In genomic region chr2:20357588-20358394, GRCh38 we compare ENCODE assay signal across 18 cellular contexts.
"Had no signal": no experiment of that assay in that cellular context is flagged by ENCODE, and none has a peak within 500 bp of the region (broad histone marks: within the 10 kb centered on the region; RNA-seq: fewer than 3 reads in every experiment).

No MANE protein-coding gene starts in this region.

- H3K4me1 Mint-ChIP-seq: activated B cell treated with CpG ODN at 0.5 μM for 24 hours, naive B cell had no signal

- H3K27me3 ChIP-seq: gastroesophageal sphincter, neutrophil, tibial nerve, uterus had no signal

- DNase-seq: activated B cell treated with CpG ODN at 0.5 μM for 24 hours; activated CD4-positive, alpha-beta T cell treated with anti-CD3 and anti-CD28 coated beads, Interleukin-2, amount 10 ng/mL, durations not matched to agents 7 days and 5 days; activated CD8-positive, alpha-beta memory T cell treated with anti-CD3 and anti-CD28 coated beads for 24 hours; activated naive CD4-positive, alpha-beta T cell; activated naive CD8-positive, alpha-beta T cell treated with anti-CD3 and anti-CD28 coated beads, Interleukin-2, amount 10 ng/mL, durations not matched to agents 7 days and 5 days; central memory CD4-positive, alpha-beta T cell; effector CD8-positive, alpha-beta T cell; mammary epithelial cell; naive B cell; posterior cingulate gyrus; stimulated activated CD4-positive, alpha-beta T cell treated with anti-CD3 and anti-CD28 coated beads, Interleukin-2, amount 100 ng/mL, for 48 hours; uterus had no signal

- H3K9me3 ChIP-seq: gastroesophageal sphincter, neutrophil, tibial nerve, uterus had no signal

- H3K36me3 Mint-ChIP-seq: brain; naive B cell; stimulated activated memory B cell treated with anti-CD40 and anti-IgM and Interleukin-4, amounts not matched to agents 10 μg/mL and 1 μg/mL and 100 μg/mL, for 72 hours had no signal

- H3K36me3 ChIP-seq: gastroesophageal sphincter, neutrophil, tibial nerve, uterus had no signal

- H3K27me3 Mint-ChIP-seq: activated B cell treated with CpG ODN at 0.5 μM for 24 hours; activated CD4-positive, alpha-beta T cell treated with anti-CD3 and anti-CD28 coated beads, Interleukin-2, amount 10 ng/mL, durations not matched to agents 7 days and 5 days; activated naive CD8-positive, alpha-beta T cell treated with anti-CD3 and anti-CD28 coated beads, Interleukin-2, amount 10 ng/mL, durations not matched to agents 7 days and 5 days; brain; naive B cell; stimulated activated memory B cell treated with anti-CD40 and anti-IgM and Interleukin-4, amounts not matched to agents 10 μg/mL and 1 μg/mL and 100 μg/mL, for 72 hours had no signal

- H3K27ac Mint-ChIP-seq: activated B cell treated with CpG ODN at 0.5 μM for 24 hours; activated CD4-positive, alpha-beta T cell treated with anti-CD3 and anti-CD28 coated beads, Interleukin-2, amount 10 ng/mL, durations not matched to agents 7 days and 5 days; activated naive CD8-positive, alpha-beta T cell treated with anti-CD3 and anti-CD28 coated beads, Interleukin-2, amount 10 ng/mL, durations not matched to agents 7 days and 5 days; stimulated activated memory B cell treated with anti-CD40 and anti-IgM and Interleukin-4, amounts not matched to agents 10 μg/mL and 1 μg/mL and 100 μg/mL, for 72 hours had no signal

- H3K9me3 Mint-ChIP-seq: activated B cell treated with CpG ODN at 0.5 μM for 24 hours; activated naive CD8-positive, alpha-beta T cell treated with anti-CD3 and anti-CD28 coated beads, Interleukin-2, amount 10 ng/mL, durations not matched to agents 7 days and 5 days; naive B cell; stimulated activated memory B cell treated with anti-CD40 and anti-IgM and Interleukin-4, amounts not matched to agents 10 μg/mL and 1 μg/mL and 100 μg/mL, for 72 hours had no signal

- H3K27ac ChIP-seq: coronary artery, gastroesophageal sphincter, neutrophil, tibial nerve, uterus had no signal

- H3K4me3 Mint-ChIP-seq: activated B cell treated with CpG ODN at 0.5 μM for 24 hours; activated CD4-positive, alpha-beta T cell treated with anti-CD3 and anti-CD28 coated beads, Interleukin-2, amount 10 ng/mL, durations not matched to agents 7 days and 5 days; activated naive CD8-positive, alpha-beta T cell treated with anti-CD3 and anti-CD28 coated beads, Interleukin-2, amount 10 ng/mL, durations not matched to agents 7 days and 5 days; brain; stimulated activated memory B cell treated with anti-CD40 and anti-IgM and Interleukin-4, amounts not matched to agents 10 μg/mL and 1 μg/mL and 100 μg/mL, for 72 hours had no signal

- H3K4me3 ChIP-seq: coronary artery, gastroesophageal sphincter, tibial nerve, uterus had no signal

- H3K4me1 ChIP-seq: uterus had no signal
